ENCODE assay signal across 8 cellular contexts in the genomic region with DNA sequence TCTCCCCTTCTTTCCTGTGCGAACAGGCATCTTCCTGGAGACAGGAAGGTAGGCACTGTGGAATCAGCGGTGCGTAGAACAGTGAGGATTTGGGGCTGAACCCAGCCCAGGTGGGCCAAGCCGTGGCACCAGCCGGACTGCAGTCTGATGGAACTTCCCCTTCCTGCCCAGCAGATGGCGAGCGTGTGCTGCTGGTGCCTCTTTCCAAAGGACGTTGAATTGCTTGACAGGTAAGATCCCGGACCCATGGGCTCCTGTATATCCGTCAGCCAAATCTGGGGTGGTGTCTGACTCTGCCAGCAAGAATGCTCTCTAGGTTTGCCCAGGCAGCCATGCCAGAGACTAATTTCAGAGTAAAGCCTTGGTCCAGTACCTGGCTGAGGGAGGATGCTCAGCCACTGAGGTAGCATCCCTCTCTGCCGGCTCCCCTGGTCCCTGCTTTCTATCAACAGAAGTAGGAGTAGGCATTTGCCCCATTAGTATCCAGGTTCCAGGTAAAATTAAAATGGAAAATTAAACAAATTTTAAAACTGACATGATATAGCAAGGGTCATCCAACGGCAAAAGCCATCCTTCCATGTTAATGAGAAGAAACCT. TPM values are rescaled to one million over a fixed set of nuclear protein-coding genes. Genes with fewer than 3 reads are reported as not detected.
DNase-seq lines count a peak whose midpoint lies in the region; ATAC-seq and TF ChIP-seq lines count a peak whose summit lies in the region.

No MANE protein-coding gene starts in this region.

- H3K36me3 ChIP-seq in GM23248 (ENCODE audit: low read depth): no peaks in the 10 kb centered on the region

- peak; percentile 47 to 62 for ATAC-seq in activated T-cell treated with anti-CD3 and anti-CD28 coated beads, Interleukin-2, amount 50 U/mL, for 72 hours (replicated peaks in 1 of 2)
- ATAC-seq in HG02973 (IDR thresholded peaks at IDR 0.05; ENCODE audit: unreplicated experiment) (no peak), HG03520 (IDR thresholded peaks at IDR 0.05; ENCODE audit: unreplicated experiment) (no peak)

- DNase-seq in CD14-positive monocyte (ENCODE audit: low spot score): no peak
- DNase-seq in GM23248: peak; percentile 49
- peak; percentile 30 for DNase-seq in NCI-H460 (ENCODE audit: extremely low read depth, low read depth)
- DNase-seq in activated T-cell treated with anti-CD3 and anti-CD28 coated beads, Interleukin-2, amount 50 U/mL, for 72 hours: peak; percentile 33
- DNase-seq in glomerular visceral epithelial cell (ENCODE audit: extremely low spot score): peak; percentile 55
- peak; percentile 42 for DNase-seq in renal cortical epithelial cell (ENCODE audit: low read depth)

- H3K27ac ChIP-seq in GM23248: no peak overlapping the region

- no peaks in the 10 kb centered on the region for H3K36me3 Mint-ChIP-seq in CD14-positive monocyte
- no peaks in the 10 kb centered on the region for H3K36me3 Mint-ChIP-seq in activated T-cell treated with anti-CD3 and anti-CD28 coated beads, Interleukin-2, amount 50 U/mL, for 72 hours (ENCODE audit: insufficient read depth in 2 of 2)

- peaks cover 5 to 16% (median 7%) of the 10 kb centered on the region in 3 donors for H3K27me3 Mint-ChIP-seq in CD14-positive monocyte (ENCODE audit: low read depth in 3 of 3)
- peaks cover 32% of the 10 kb centered on the region for H3K27me3 Mint-ChIP-seq in activated T-cell treated with anti-CD3 and anti-CD28 coated beads, Interleukin-2, amount 50 U/mL, for 72 hours (ENCODE audit: low read depth)

- no peaks in the 10 kb centered on the region for H3F3A ChIP-seq in GM23248 (ENCODE audit: insufficient read depth)

- peaks cover 0 to 1% (median 0%) of the 10 kb centered on the region in 7 donors for H3K9me3 Mint-ChIP-seq in CD14-positive monocyte
- no peaks in the 10 kb centered on the region for H3K9me3 Mint-ChIP-seq in activated T-cell treated with anti-CD3 and anti-CD28 coated beads, Interleukin-2, amount 50 U/mL, for 72 hours

- no peaks in the 10 kb centered on the region for H3K4me1 Mint-ChIP-seq in CD14-positive monocyte
- H3K4me1 Mint-ChIP-seq in activated T-cell treated with anti-CD3 and anti-CD28 coated beads, Interleukin-2, amount 50 U/mL, for 72 hours (ENCODE audit: low read depth): no peaks in the 10 kb centered on the region

- in situ Hi-C loops in GM23248 (cut with MboI): no loop called here

- H4K20me1 ChIP-seq in GM23248 (ENCODE audit: insufficient read depth): no peaks in the 10 kb centered on the region

- H2AFZ ChIP-seq in GM23248: no peak overlapping the region

- intact Hi-C loops in CD14-positive monocyte (cut with micrococcal nuclease): loop anchor here (1.0 to 2.0 kb wide), 2 partner anchors 62 kb away; no protein-coding TSS in a partner anchor

- no peak overlapping the region for H3K9ac ChIP-seq in GM23248

- H3K9me2 ChIP-seq in GM23248 (ENCODE audit: insufficient read depth): no peaks in the 10 kb centered on the region

- H3K4me3 ChIP-seq in GM23248: no peak overlapping the region

- peak; percentile 91 for TF ChIP-seq CTCF in CD14-positive monocyte (IDR thresholded peaks at IDR 0.05)

- no peak overlapping the region for H3K27ac Mint-ChIP-seq in CD14-positive monocyte
- H3K27ac Mint-ChIP-seq in activated T-cell treated with anti-CD3 and anti-CD28 coated beads, Interleukin-2, amount 50 U/mL, for 72 hours: no peak overlapping the region

- no peaks in the 10 kb centered on the region for H3K4me1 ChIP-seq in GM23248 (ENCODE audit: insufficient read depth)

- H3K4me3 Mint-ChIP-seq in CD14-positive monocyte: no peak overlapping the region
- H3K4me3 Mint-ChIP-seq in activated T-cell treated with anti-CD3 and anti-CD28 coated beads, Interleukin-2, amount 50 U/mL, for 72 hours: no peak overlapping the region

- no peaks in the 10 kb centered on the region for H3K9me3 ChIP-seq in GM23248 (ENCODE audit: low read depth)

- H3K4me2 ChIP-seq in GM23248 (ENCODE audit: unreplicated experiment): no peak overlapping the region

- peaks cover 18% of the 10 kb centered on the region for H3K27me3 ChIP-seq in GM23248 (replicated peaks; ENCODE audit: insufficient read depth)

- WGBS in GM23248 (ENCODE audit: low coverage in 1 of 2, low lambda C conversion rate in 2 of 2, missing lambda C conversion rate in 2 of 2), 2 experiments: 18 to 24% methylated on average over 12 of the region's 12 CpGs

- no peaks in the 10 kb centered on the region for H3K79me2 ChIP-seq in GM23248 (ENCODE audit: insufficient read depth)

RNA-seq across cellular contexts. Expression of a gene that starts 21.1 kb away (rescaled TPM):
- polyA plus RNA-seq in CD14-positive monocyte (not detected), GM23248 (2016; fragmentation: Nextera tagmentation; extraction: Ambion mirVana) (not detected in 2 replicates)
- total RNA-seq in GM23248 (2014; rRNA removed; shearing (Covaris generic)): not detected in 2 replicates
- total RNA-seq in NCI-H460 (2014; rRNA removed; shearing (Covaris generic)): not detected in 2 replicates
- polyA plus RNA-seq in NCI-H460 (2014; cell fraction: nucleus; rRNA removed): not detected in 2 replicates
- total RNA-seq in activated T-cell treated with anti-CD3 and anti-CD28 coated beads, Interleukin-2, amount 50 U/mL, for 72 hours: not detected
- not detected in 2 replicates for total RNA-seq in renal cortical epithelial cell

Comparison
In these comparisons a context has a peak if more than half of its experiments do, and no peak if none do; other contexts are left out.
1. ATAC-seq: peak in activated T-cell treated with anti-CD3 and anti-CD28 coated beads, Interleukin-2, amount 50 U/mL, for 72 hours (2 of 2); none in HG02973 (single experiment) and HG03520 (single experiment).